2 cellular contexts compared by ENCODE assay signal in the genomic region with DNA sequence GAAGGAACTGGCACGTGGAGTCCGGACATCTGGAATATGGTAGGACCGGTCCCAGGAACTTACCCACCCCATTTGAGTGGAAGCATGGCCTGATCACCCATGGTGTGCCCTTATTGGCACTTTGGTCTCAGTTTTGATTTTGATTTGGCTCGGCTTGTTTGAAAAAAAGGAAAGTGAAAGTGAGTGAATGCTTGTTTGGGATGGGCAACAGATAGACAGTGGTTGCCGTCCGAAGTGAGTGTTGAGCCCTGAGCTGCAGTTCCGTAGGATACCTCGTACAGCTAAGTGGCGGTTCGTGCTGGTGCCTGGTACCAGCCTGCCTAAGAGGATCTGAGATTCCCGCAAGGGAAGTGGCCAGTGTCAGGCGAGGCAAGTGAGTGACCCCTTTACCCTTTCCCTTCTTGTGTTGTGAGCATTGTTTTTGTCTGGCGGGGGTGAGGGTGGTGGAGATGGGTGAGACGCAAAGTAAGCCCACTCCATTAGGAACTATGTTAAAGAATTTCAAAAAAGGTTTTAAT.
A peak's percentile ranks its signal among the peaks of the same experiment; 100 is the strongest.
TF ChIP-seq lines count a peak whose summit lies in the region.

No MANE protein-coding gene starts in this region.

TF ChIP-seq in IMR-90, 13 proteins besides CTCF, POLR2A, EP300 and RAD21:
- TF ChIP-seq SMC3 (IDR thresholded peaks at IDR 0.05; ENCODE audit: low read depth, low read length) = no peak
- no peak for TF ChIP-seq NFE2L2 (IDR thresholded peaks at IDR 0.05; ENCODE audit: low read depth, low read length)
- no peak for TF ChIP-seq RFX5 (IDR thresholded peaks at IDR 0.05; ENCODE audit: low read depth, low read length)
- no peak for TF ChIP-seq MXI1 (IDR thresholded peaks at IDR 0.05; ENCODE audit: borderline replicate concordance, low read depth, low read length)
- TF ChIP-seq CEBPB (IDR thresholded peaks at IDR 0.05; ENCODE audit: low read depth, low read length) = no peak
- TF ChIP-seq USF2 (IDR thresholded peaks at IDR 0.05; ENCODE audit: low read depth, low read length) = no peak
- TF ChIP-seq CHD1 (IDR thresholded peaks at IDR 0.05; ENCODE audit: low read depth, low read length) = no peak
- no peak for TF ChIP-seq ELK1 (IDR thresholded peaks at IDR 0.05; ENCODE audit: borderline replicate concordance, low read depth, low read length)
- no peak for TF ChIP-seq MAFK (IDR thresholded peaks at IDR 0.05; ENCODE audit: low read depth, low read length)
- no peak for TF ChIP-seq FOS (IDR thresholded peaks at IDR 0.05; ENCODE audit: low read depth, low read length)
- TF ChIP-seq RCOR1 (IDR thresholded peaks at IDR 0.05; ENCODE audit: insufficient replicate concordance, low read length) = no peak
- TF ChIP-seq BHLHE40 (IDR thresholded peaks at IDR 0.05; ENCODE audit: low read depth, low read length) = no peak
- no peak for TF ChIP-seq MAZ (IDR thresholded peaks at IDR 0.05; ENCODE audit: borderline replicate concordance, low read depth, low read length)

TF ChIP-seq in K562, 482 proteins besides CTCF, POLR2A, EP300 and RAD21 (continues in another document):
- TF ChIP-seq RERE (CRISPR knock-in tag; IDR thresholded peaks at IDR 0.05; ENCODE audit: borderline replicate concordance) = no peak
- TF ChIP-seq SUPT5H (IDR thresholded peaks at IDR 0.05) = peak; percentile 76
- no peak for TF ChIP-seq SP1 (CRISPR knock-in tag; IDR thresholded peaks at IDR 0.05)
- no peak for TF ChIP-seq TGIF2 (CRISPR knock-in tag; IDR thresholded peaks at IDR 0.05)
- TF ChIP-seq HNRNPK (IDR thresholded peaks at IDR 0.05; ENCODE audit: low read depth, low read length, poor library complexity, severe bottlenecking) = no peak
- TF ChIP-seq SMAD4 (CRISPR knock-in tag; conservative IDR thresholded peaks at IDR 0.05) = no peak
- TF ChIP-seq HDAC2 (IDR thresholded peaks at IDR 0.05) = no peak
- TF ChIP-seq TAF7 (tag; IDR thresholded peaks at IDR 0.05) = no peak
- TF ChIP-seq SREBF2 (CRISPR knock-in tag; IDR thresholded peaks at IDR 0.05) = no peak
- TF ChIP-seq, protein P1, sequence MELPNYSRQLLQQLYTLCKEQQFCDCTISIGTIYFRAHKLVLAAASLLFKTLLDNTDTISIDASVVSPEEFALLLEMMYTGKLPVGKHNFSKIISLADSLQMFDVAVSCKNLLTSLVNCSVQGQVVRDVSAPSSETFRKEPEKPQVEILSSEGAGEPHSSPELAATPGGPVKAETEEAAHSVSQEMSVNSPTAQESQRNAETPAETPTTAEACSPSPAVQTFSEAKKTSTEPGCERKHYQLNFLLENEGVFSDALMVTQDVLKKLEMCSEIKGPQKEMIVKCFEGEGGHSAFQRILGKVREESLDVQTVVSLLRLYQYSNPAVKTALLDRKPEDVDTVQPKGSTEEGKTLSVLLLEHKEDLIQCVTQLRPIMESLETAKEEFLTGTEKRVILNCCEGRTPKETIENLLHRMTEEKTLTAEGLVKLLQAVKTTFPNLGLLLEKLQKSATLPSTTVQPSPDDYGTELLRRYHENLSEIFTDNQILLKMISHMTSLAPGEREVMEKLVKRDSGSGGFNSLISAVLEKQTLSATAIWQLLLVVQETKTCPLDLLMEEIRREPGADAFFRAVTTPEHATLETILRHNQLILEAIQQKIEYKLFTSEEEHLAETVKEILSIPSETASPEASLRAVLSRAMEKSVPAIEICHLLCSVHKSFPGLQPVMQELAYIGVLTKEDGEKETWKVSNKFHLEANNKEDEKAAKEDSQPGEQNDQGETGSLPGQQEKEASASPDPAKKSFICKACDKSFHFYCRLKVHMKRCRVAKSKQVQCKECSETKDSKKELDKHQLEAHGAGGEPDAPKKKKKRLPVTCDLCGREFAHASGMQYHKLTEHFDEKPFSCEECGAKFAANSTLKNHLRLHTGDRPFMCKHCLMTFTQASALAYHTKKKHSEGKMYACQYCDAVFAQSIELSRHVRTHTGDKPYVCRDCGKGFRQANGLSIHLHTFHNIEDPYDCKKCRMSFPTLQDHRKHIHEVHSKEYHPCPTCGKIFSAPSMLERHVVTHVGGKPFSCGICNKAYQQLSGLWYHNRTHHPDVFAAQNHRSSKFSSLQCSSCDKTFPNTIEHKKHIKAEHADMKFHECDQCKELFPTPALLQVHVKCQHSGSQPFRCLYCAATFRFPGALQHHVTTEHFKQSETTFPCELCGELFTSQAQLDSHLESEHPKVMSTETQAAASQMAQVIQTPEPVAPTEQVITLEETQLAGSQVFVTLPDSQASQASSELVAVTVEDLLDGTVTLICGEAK (IDR thresholded peaks at IDR 0.05) = 0 out of 2 replicates have a peak, but pooled peaks have one; percentile 36
- TF ChIP-seq, protein P1 (CRISPR knock-in tag; IDR thresholded peaks at IDR 0.05) = 0 out of 2 replicates have a peak, but pooled peaks have one; percentile 2
- no peak for TF ChIP-seq NR4A1 (CRISPR knock-in tag; IDR thresholded peaks at IDR 0.05)
- no peak for TF ChIP-seq NR4A1 (tag; IDR thresholded peaks at IDR 0.05)
- TF ChIP-seq ZBTB43 (CRISPR knock-in tag; IDR thresholded peaks at IDR 0.05) = no peak
- TF ChIP-seq RFX1 (IDR thresholded peaks at IDR 0.05) = no peak
- TF ChIP-seq, protein P2, sequence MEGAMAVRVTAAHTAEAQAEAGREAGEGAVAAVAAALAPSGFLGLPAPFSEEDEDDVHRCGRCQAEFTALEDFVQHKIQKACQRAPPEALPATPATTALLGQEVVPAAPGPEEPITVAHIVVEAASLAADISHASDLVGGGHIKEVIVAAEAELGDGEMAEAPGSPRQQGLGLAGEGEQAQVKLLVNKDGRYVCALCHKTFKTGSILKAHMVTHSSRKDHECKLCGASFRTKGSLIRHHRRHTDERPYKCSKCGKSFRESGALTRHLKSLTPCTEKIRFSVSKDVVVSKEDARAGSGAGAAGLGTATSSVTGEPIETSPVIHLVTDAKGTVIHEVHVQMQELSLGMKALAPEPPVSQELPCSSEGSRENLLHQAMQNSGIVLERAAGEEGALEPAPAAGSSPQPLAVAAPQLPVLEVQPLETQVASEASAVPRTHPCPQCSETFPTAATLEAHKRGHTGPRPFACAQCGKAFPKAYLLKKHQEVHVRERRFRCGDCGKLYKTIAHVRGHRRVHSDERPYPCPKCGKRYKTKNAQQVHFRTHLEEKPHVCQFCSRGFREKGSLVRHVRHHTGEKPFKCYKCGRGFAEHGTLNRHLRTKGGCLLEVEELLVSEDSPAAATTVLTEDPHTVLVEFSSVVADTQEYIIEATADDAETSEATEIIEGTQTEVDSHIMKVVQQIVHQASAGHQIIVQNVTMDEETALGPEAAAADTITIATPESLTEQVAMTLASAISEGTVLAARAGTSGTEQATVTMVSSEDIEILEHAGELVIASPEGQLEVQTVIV (CRISPR knock-in tag; IDR thresholded peaks at IDR 0.05; ENCODE audit: borderline replicate concordance) = 0 out of 2 replicates have a peak, but pooled peaks have one; percentile 27
- peak; percentile 51 for TF ChIP-seq ZNF77 (CRISPR knock-in tag; IDR thresholded peaks at IDR 0.05)
- TF ChIP-seq, protein P3, sequence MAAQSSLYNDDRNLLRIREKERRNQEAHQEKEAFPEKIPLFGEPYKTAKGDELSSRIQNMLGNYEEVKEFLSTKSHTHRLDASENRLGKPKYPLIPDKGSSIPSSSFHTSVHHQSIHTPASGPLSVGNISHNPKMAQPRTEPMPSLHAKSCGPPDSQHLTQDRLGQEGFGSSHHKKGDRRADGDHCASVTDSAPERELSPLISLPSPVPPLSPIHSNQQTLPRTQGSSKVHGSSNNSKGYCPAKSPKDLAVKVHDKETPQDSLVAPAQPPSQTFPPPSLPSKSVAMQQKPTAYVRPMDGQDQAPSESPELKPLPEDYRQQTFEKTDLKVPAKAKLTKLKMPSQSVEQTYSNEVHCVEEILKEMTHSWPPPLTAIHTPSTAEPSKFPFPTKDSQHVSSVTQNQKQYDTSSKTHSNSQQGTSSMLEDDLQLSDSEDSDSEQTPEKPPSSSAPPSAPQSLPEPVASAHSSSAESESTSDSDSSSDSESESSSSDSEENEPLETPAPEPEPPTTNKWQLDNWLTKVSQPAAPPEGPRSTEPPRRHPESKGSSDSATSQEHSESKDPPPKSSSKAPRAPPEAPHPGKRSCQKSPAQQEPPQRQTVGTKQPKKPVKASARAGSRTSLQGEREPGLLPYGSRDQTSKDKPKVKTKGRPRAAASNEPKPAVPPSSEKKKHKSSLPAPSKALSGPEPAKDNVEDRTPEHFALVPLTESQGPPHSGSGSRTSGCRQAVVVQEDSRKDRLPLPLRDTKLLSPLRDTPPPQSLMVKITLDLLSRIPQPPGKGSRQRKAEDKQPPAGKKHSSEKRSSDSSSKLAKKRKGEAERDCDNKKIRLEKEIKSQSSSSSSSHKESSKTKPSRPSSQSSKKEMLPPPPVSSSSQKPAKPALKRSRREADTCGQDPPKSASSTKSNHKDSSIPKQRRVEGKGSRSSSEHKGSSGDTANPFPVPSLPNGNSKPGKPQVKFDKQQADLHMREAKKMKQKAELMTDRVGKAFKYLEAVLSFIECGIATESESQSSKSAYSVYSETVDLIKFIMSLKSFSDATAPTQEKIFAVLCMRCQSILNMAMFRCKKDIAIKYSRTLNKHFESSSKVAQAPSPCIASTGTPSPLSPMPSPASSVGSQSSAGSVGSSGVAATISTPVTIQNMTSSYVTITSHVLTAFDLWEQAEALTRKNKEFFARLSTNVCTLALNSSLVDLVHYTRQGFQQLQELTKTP (IDR thresholded peaks at IDR 0.05; ENCODE audit: low read depth in 1 of 2, partially characterized antibody in 2 of 2) = peak in 1 of 2 experiments; percentile 51
- no peak for TF ChIP-seq TFAM (CRISPR knock-in tag; conservative IDR thresholded peaks at IDR 0.05)
- no peak for TF ChIP-seq ZNF175 (CRISPR knock-in tag; IDR thresholded peaks at IDR 0.05; ENCODE audit: low read depth)
- no peak for TF ChIP-seq EZH2 (IDR thresholded peaks at IDR 0.05; ENCODE audit: borderline replicate concordance, low read depth, low read length)
